Comparison of ENCODE assay signal across 8 cellular contexts in the genomic region with DNA sequence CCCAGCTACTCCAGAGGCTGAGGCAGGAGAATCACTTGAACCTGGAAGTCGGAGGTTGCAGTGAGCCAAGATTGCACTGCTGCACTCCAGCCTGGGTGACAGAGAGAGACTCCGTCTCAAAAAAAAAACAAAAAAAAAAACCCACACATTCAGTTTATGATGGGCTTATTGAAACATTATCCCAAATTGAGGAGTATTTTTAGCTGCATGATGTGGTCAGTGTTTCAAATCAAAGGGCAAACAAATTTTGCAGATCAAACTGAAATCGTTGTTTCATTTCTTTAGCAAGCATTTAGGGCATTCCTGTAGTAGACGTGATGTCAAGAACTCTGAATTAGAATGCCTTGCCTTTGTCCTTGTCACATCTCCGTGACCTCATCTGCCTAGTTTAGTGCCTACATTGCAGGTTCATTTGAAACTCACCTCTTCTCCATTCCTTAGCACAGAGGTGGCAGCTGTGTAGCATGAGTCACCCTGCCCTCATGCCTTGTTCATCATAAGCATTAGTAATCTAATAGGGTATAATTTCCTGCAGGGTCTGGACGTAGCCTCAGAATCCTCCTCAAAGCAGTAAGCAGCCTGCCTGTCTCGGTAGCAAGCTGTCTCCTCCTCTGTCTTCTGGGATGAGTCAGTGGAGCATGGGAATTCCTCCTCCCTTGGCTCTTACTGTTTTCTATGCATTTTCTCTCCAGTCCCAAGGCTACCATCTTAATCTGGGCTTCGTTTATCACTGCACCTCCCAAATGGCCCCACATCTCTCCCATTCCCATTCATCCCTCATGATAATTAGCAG.
DNase-seq lines count a peak whose midpoint lies in the region; ATAC-seq lines count a peak whose summit lies in the region.

No MANE protein-coding gene starts in this region.

- H3K4me3 ChIP-seq in GM23248 (peak overlapping the region; percentile 14; the same call in 1 of the 2 replicates), SJSA1 (no peak overlapping the region)

- H3K9ac ChIP-seq in GM23248 = peak overlapping the region; percentile 19; the same call in 1 of the 2 replicates

- H3F3A ChIP-seq in GM23248 (ENCODE audit: insufficient read depth) = peaks cover 42% of the 10 kb centered on the region

- H3K4me1 ChIP-seq in GM23248 (ENCODE audit: insufficient read depth) = peaks cover 17% of the 10 kb centered on the region
- H3K4me1 ChIP-seq in SJSA1 (replicated peaks) = peaks cover 27% of the 10 kb centered on the region

- no peak for ATAC-seq in GM21825 (IDR thresholded peaks at IDR 0.05; ENCODE audit: unreplicated experiment)
- no peak for ATAC-seq in GM19467 (IDR thresholded peaks at IDR 0.05; ENCODE audit: unreplicated experiment)
- ATAC-seq in GM18861 (IDR thresholded peaks at IDR 0.05; ENCODE audit: unreplicated experiment) = no peak

- H3K79me2 ChIP-seq in GM23248 (ENCODE audit: insufficient read depth) = peaks cover 30% of the 10 kb centered on the region

- in situ Hi-C loops in GM23248 (cut with MboI) = no loop called here

- WGBS in GM23248 (ENCODE audit: low coverage in 1 of 2, low lambda C conversion rate in 2 of 2, missing lambda C conversion rate in 2 of 2), 2 experiments = 42 to 44% methylated on average over 8 of the region's 8 CpGs

- H3K36me3 ChIP-seq in GM23248 (ENCODE audit: low read depth) (peaks cover 28% of the 10 kb centered on the region), SJSA1 (peaks cover 54% of the 10 kb centered on the region)

- no peak overlapping the region for H2AFZ ChIP-seq in GM23248

- H3K27me3 ChIP-seq in GM23248 (replicated peaks; ENCODE audit: insufficient read depth) = no peaks in the 10 kb centered on the region
- H3K27me3 ChIP-seq in SJSA1 (replicated peaks) = no peaks in the 10 kb centered on the region

- H3K9me3 ChIP-seq in GM23248 (ENCODE audit: low read depth) = no peaks in the 10 kb centered on the region
- H3K9me3 ChIP-seq in SJSA1 (replicated peaks) = no peaks in the 10 kb centered on the region

- peak; percentile 96 for DNase-seq in GM23248
- peak; percentile 90 to 92 for DNase-seq in SJSA1 (ENCODE audit: low read depth in 1 of 2, low spot score in 2 of 2)
- DNase-seq in epithelial cell of prostate (ENCODE audit: low read depth, low spot score) = peak; percentile 85
- peak; percentile 24 to 31 for DNase-seq in stimulated activated CD4-positive, alpha-beta T cell treated with anti-CD3 and anti-CD28 coated beads, Interleukin-15, amount 100 ng/mL, for 48 hours (ENCODE audit: low read depth in 2 of 2)
- DNase-seq in NCI-H187 (lab: John Stamatoyannopoulos, UW) = no peak

- no peaks in the 10 kb centered on the region for H4K20me1 ChIP-seq in GM23248 (ENCODE audit: insufficient read depth)

- H3K9me2 ChIP-seq in GM23248 (ENCODE audit: insufficient read depth) = no peaks in the 10 kb centered on the region

- H3K27ac ChIP-seq in GM23248 (peak overlapping the region; percentile 78), SJSA1 (peak overlapping the region; percentile 85), epithelial cell of prostate (peak overlapping the region; percentile 63)

- H3K4me2 ChIP-seq in GM23248 (ENCODE audit: unreplicated experiment) = peak overlapping the region; percentile 49

Comparison
In these comparisons a context has a peak if more than half of its experiments do, and no peak if none do; other contexts are left out.
1. DNase-seq: peak in GM23248 (single experiment), SJSA1 (2 of 2), epithelial cell of prostate (single experiment) and stimulated activated CD4-positive, alpha-beta T cell treated with anti-CD3 and anti-CD28 coated beads, Interleukin-15, amount 100 ng/mL, for 48 hours (2 of 2); none in NCI-H187 (0 of 2).
2. Peak in every context shown above with its lines, with median percentiles within 50 percentile points of each other: H3K27ac ChIP-seq.